ENCODE assay signal across 8 cellular contexts in the genomic region with DNA sequence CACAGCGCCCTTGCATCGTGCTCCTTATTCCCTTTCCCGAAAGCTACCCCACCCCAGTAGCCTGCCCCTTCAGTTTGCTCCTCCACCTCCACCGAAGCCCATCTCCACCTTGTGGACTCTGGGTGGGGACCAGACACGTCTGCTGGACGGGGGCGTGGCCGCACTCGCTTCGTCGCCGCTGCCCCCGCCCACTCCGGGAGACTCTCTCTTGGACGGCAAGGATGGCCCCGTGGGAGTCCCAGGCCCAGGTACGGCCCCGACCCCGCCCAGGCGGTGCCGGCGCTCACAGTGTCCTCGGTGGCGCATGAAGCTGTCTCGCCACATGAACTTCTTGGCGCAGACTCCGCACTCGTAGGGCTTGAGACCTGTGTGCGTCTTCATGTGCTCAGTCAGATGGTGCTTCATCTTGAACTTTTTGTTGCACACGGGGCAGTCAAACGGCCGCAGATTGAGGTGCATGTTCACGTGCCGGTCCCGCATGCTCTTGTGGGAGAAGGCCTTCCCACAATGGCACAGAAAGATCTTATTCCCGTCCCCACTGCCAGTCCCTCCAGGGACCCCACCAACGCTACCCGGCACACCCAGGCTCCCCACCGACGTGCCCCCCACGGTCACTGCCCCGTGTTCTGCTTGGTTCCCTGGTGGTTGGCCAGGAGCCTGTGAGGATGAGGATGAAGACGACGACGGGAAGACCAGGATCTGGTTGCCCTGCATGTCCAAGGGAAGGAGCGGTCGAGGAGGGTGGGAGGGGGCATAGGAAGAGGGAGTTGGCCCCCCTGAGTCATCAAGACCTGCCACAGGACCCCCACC. TPM values are rescaled to one million over a fixed set of nuclear protein-coding genes. Genes with fewer than 3 reads are reported as not detected.
DNase-seq lines count a peak whose midpoint lies in the region; ATAC-seq and TF ChIP-seq lines count a peak whose summit lies in the region.

No MANE protein-coding gene starts in this region.

- no peaks in the 10 kb centered on the region for H3K27me3 ChIP-seq in mucosa of rectum (ENCODE audit: control insufficient read depth in 2 of 2, insufficient read depth in 2 of 2, low read length in 2 of 2)

- H3K27ac ChIP-seq in coronary artery: peak overlapping the region; percentile 89 to 97
- peak overlapping the region; percentile 99 for H3K27ac ChIP-seq in mucosa of rectum (ENCODE audit: low read depth in 2 of 2, low read length in 2 of 2)

- DNase-seq in ELF-1 (ENCODE audit: low read depth, low spot score) (peak; percentile 50), NCI-H748 treated with DMSO at 0.1 percent for 48 hours (lab: John Stamatoyannopoulos, UW) (peak; percentile 67), coronary artery (ENCODE audit: low spot score) (peak; percentile 81), G401 (ENCODE audit: low spot score) (no peak), foreskin melanocyte (no peak)

- H3K36me3 ChIP-seq in mucosa of rectum (ENCODE audit: control insufficient read depth in 2 of 2, insufficient read depth in 2 of 2, low read length in 2 of 2): peaks cover 16 to 17% of the 10 kb centered on the region in 2 donors

- H3K9ac ChIP-seq in mucosa of rectum (ENCODE audit: low read depth in 1 of 2, low read length in 2 of 2): peak overlapping the region; percentile 99 to 100

- peaks cover 45 to 49% of the 10 kb centered on the region in 2 donors for H3K4me1 ChIP-seq in mucosa of rectum (ENCODE audit: control insufficient read depth in 2 of 2, insufficient read depth in 2 of 2, low read length in 2 of 2)

- no peak for TF ChIP-seq CTCF in coronary artery (IDR thresholded peaks at IDR 0.05)

- no peaks in the 10 kb centered on the region for H3K9me3 ChIP-seq in mucosa of rectum (ENCODE audit: control insufficient read depth in 2 of 2, low read length in 2 of 2)

- no peak for ATAC-seq in GM19463 (IDR thresholded peaks at IDR 0.05; ENCODE audit: unreplicated experiment)
- ATAC-seq in HG03045 (IDR thresholded peaks at IDR 0.05; ENCODE audit: unreplicated experiment): no peak

- H3K4me3 ChIP-seq in coronary artery (peak overlapping the region; percentile 73), mucosa of rectum (ENCODE audit: low read length in 2 of 2) (peak overlapping the region; percentile 97 to 100)

- in situ Hi-C loops in G401 (cut with HindIII; ENCODE audit: low sequenced_read_pairs): no loop called here

RNA-seq across cellular contexts. Expression of gene TAPBP, which starts 1.3 kb away (rescaled TPM):
- 29.8 and 32.7 TPM in 2 replicates for total RNA-seq in G401 (2014; rRNA removed; shearing (Covaris generic))

RNA-seq across cellular contexts. Expression of gene ZBTB22, which starts 2.4 kb away (rescaled TPM):
- total RNA-seq in G401 (2014; rRNA removed; shearing (Covaris generic)): 12.8 and 17.1 TPM in 2 replicates

RNA-seq across cellular contexts. Expression of gene DAXX, which starts 7.6 kb away (rescaled TPM):
- 49.3 and 66.2 TPM in 2 replicates for total RNA-seq in G401 (2014; rRNA removed; shearing (Covaris generic))

RNA-seq across cellular contexts. Expression of gene RGL2, which starts 16.4 kb away (rescaled TPM):
- 58.4 and 62.4 TPM in 2 replicates for total RNA-seq in G401 (2014; rRNA removed; shearing (Covaris generic))

RNA-seq across cellular contexts. Expression of gene PFDN6, which starts 25.7 kb away (rescaled TPM):
- total RNA-seq in G401 (2014; rRNA removed; shearing (Covaris generic)): 131 and 154 TPM in 2 replicates

Comparison
In these comparisons a context has a peak if more than half of its experiments do, and no peak if none do; other contexts are left out.
1. DNase-seq: peak in ELF-1 (single experiment), NCI-H748 treated with DMSO at 0.1 percent for 48 hours (single experiment) and coronary artery (single experiment); none in G401 (single experiment) and foreskin melanocyte (single experiment).